Comparison of ENCODE assay signal across 10 cellular contexts in genomic region chr5:7897014-7897600, GRCh38. TPM values are rescaled to one million over a fixed set of nuclear protein-coding genes. Genes with fewer than 3 reads are reported as not detected.
DNase-seq lines count a peak whose midpoint lies in the region; ATAC-seq, FAIRE-seq and TF ChIP-seq lines count a peak whose summit lies in the region.
"Had no signal": no experiment of that assay in that cellular context is flagged by ENCODE, and none has a peak within 500 bp of the region (broad histone marks: within the 10 kb centered on the region; RNA-seq: fewer than 3 reads in every experiment).

No MANE protein-coding gene starts in this region.

- H3K27me3 Mint-ChIP-seq in chondrocyte (ENCODE audit: low read depth), result no peaks in the 10 kb centered on the region
- H3K27me3 Mint-ChIP-seq: activated B cell treated with CpG ODN at 0.5 μM for 24 hours had no signal

- H3K4me1 ChIP-seq in HCT116 (ENCODE audit: control insufficient read depth in 1 of 2, insufficient read depth in 2 of 2, low read length in 2 of 2) (no peaks in the 10 kb centered on the region), Panc1 (ENCODE audit: control insufficient read depth, insufficient read depth, low read length) (no peaks in the 10 kb centered on the region), small intestine (ENCODE audit: control insufficient read depth in 2 of 2, insufficient read depth in 1 of 2, low read depth in 1 of 2, low read length in 1 of 2) (peaks cover 0 to 3% of the 10 kb centered on the region in 2 donors)

- FAIRE-seq in small intestine (lab: Jason Lieb, UNC), result no peak

- peak; percentile 72 for DNase-seq in EL
- DNase-seq in HCT116 (ENCODE audit: low read depth, low spot score), result no peak
- DNase-seq in Panc1 (ENCODE audit: low read depth, low spot score), result no peak
- no peak for DNase-seq in chondrocyte (ENCODE audit: low spot score)
- DNase-seq in small intestine, result peak; percentile 23
- no peak for DNase-seq in effector CD8-positive, alpha-beta T cell (lab: John Stamatoyannopoulos, UW)
- DNase-seq in NCI-H69 (lab: John Stamatoyannopoulos, UW), result no peak
- DNase-seq in hypothalamus (lab: John Stamatoyannopoulos, UW), result no peak
- DNase-seq: activated B cell treated with CpG ODN at 0.5 μM for 24 hours had no signal

- no peak overlapping the region for H3K27ac Mint-ChIP-seq in chondrocyte (ENCODE audit: unreplicated experiment)
- H3K27ac Mint-ChIP-seq: activated B cell treated with CpG ODN at 0.5 μM for 24 hours had no signal

- H3K4me2 ChIP-seq in HCT116 (ENCODE audit: low read length), result no peak overlapping the region

- no peaks in the 10 kb centered on the region for H3K9me2 ChIP-seq in HCT116 (ENCODE audit: insufficient read depth)

- CTCF ChIA-PET in HCT116 (lab: Charles Lee), result interaction anchor here (1.1 kb wide), 1 partner anchor 10 kb away, joined by 4 read pairs; no protein-coding TSS in a partner anchor
- CTCF ChIA-PET in Panc1 (lab: Charles Lee), result no interaction called here

- H3K27ac ChIP-seq in HCT116 (ENCODE audit: low read depth, low read length) (no peak overlapping the region), Panc1 (ENCODE audit: low read length) (no peak overlapping the region), small intestine (ENCODE audit: low read depth in 1 of 2, low read length in 1 of 2) (no peak overlapping the region)
- H3K27ac ChIP-seq: skin epidermis had no signal

- BruUV-seq in HCT116 (replicated peaks; lab: Mats Ljungman, UMichigan), result no TSS peak
- no TSS peak for BruUV-seq in Panc1 (replicated peaks; lab: Mats Ljungman, UMichigan)

- POLR2A ChIA-PET in HCT116 (lab: Charles Lee), result no interaction called here
- POLR2A ChIA-PET in Panc1 (lab: Charles Lee), result no interaction called here

- peaks cover 53% of the 10 kb centered on the region for H3K36me3 Mint-ChIP-seq in chondrocyte (ENCODE audit: low read depth)

- no peak overlapping the region for H3K9ac ChIP-seq in HCT116 (ENCODE audit: low read length)

- RAD21 ChIA-PET in HCT116 (lab: Charles Lee; ENCODE audit: low non-redundant PET in 1 of 2, low total read pairs in 2 of 2, uncharacterized antibody in 2 of 2, unreplicated experiment in 2 of 2), result no interaction called here

- no peaks in the 10 kb centered on the region for H3K9me3 Mint-ChIP-seq in chondrocyte (ENCODE audit: low read depth)
- H3K9me3 Mint-ChIP-seq: activated B cell treated with CpG ODN at 0.5 μM for 24 hours had no signal

- H2AFZ ChIP-seq in HCT116 (ENCODE audit: low read depth, low read length, poor library complexity, severe bottlenecking), result no peak overlapping the region

- in situ Hi-C loops in Panc1 (cut with HindIII; ENCODE audit: low pct_unique_long_range_greater_than_20kb, low sequenced_read_pairs), result no loop called here

- TF ChIP-seq POLR2A in HCT116 (IDR thresholded peaks at IDR 0.05; ENCODE audit: borderline replicate concordance, extremely low read depth, insufficient read depth, insufficient read length), result no peak

- TF ChIP-seq CTCF in HCT116 (IDR thresholded peaks at IDR 0.05 in 2 of 3, conservative IDR thresholded peaks at IDR 0.05 in 1 of 3; ENCODE audit: borderline replicate concordance in 1 of 3, insufficient read depth in 1 of 3, low read depth in 2 of 3, low read length in 2 of 3) (peak in 2 of 3 experiments; percentile 43 to 46; a peak in 4 of 6 replicates), Panc1 (IDR thresholded peaks at IDR 0.05) (peak; percentile 39), chondrocyte (IDR thresholded peaks at IDR 0.05) (peak; percentile 74)

- H3K4me1 Mint-ChIP-seq in chondrocyte (ENCODE audit: low read depth), result no peaks in the 10 kb centered on the region

- intact Hi-C loops in HCT116 (cut with micrococcal nuclease) (no loop called here), Panc1 (cut with micrococcal nuclease; ENCODE audit: unreplicated experiment) (no loop called here)

- H3K4me3 ChIP-seq in HCT116 (replicated peaks in 1 of 2; ENCODE audit: low read depth in 1 of 2, low read length in 2 of 2) (no peak overlapping the region), Panc1 (ENCODE audit: low read depth in 2 of 2, low read length in 2 of 2) (no peak overlapping the region), small intestine (ENCODE audit: low read depth in 1 of 2, low read length in 2 of 2) (no peak overlapping the region)
- H3K4me3 ChIP-seq: skin epidermis had no signal

- no peaks in the 10 kb centered on the region for H3K9me3 ChIP-seq in HCT116 (ENCODE audit: control insufficient read depth in 1 of 2, insufficient read depth in 1 of 2, low read depth in 1 of 2, low read length in 2 of 2)
- H3K9me3 ChIP-seq in Panc1 (ENCODE audit: control insufficient read depth, insufficient read depth, low read depth, low read length), result no peaks in the 10 kb centered on the region
- no peaks in the 10 kb centered on the region for H3K9me3 ChIP-seq in small intestine (ENCODE audit: control insufficient read depth, low read depth)

- no peak overlapping the region for H3K4me3 Mint-ChIP-seq in chondrocyte (ENCODE audit: unreplicated experiment)
- H3K4me3 Mint-ChIP-seq: activated B cell treated with CpG ODN at 0.5 μM for 24 hours had no signal

- peak; percentile 61; the same call in 1 of the 2 replicates for ATAC-seq in HCT116
- ATAC-seq in Panc1, result no peak

- H3K79me2 ChIP-seq in HCT116 (ENCODE audit: insufficient read depth, low read length), result peaks cover 4% of the 10 kb centered on the region; the same call in 1 of the 2 replicates

- H3K27me3 ChIP-seq in HCT116 (ENCODE audit: insufficient read depth, low read length), result no peaks in the 10 kb centered on the region
- H3K27me3 ChIP-seq in Panc1 (ENCODE audit: control insufficient read depth, insufficient read depth, low read length), result no peaks in the 10 kb centered on the region
- H3K27me3 ChIP-seq in small intestine (ENCODE audit: control insufficient read depth in 2 of 2, insufficient read depth in 2 of 2, low read length in 2 of 2), result no peaks in the 10 kb centered on the region

- 77 to 83% (median 78%) methylated on average over 5 of the region's 5 CpGs for WGBS in small intestine, 3 donors

- H3K36me3 ChIP-seq in HCT116 (ENCODE audit: control insufficient read depth in 1 of 2, insufficient read depth in 2 of 2, low read length in 2 of 2), result peaks cover 39 to 57% of the 10 kb centered on the region in 2 experiments
- peaks cover 52% of the 10 kb centered on the region for H3K36me3 ChIP-seq in Panc1 (ENCODE audit: control insufficient read depth, insufficient read depth, low read length)
- H3K36me3 ChIP-seq in small intestine (ENCODE audit: control insufficient read depth in 2 of 2, insufficient read depth in 2 of 2, low read length in 2 of 2), result peaks cover 21 to 26% of the 10 kb centered on the region in 2 donors

- TF ChIP-seq RAD21 in HCT116 (IDR thresholded peaks at IDR 0.05; ENCODE audit: low read depth), result no peak

- no peaks in the 10 kb centered on the region; the same call in 1 of the 2 replicates for H4K20me1 ChIP-seq in HCT116 (ENCODE audit: insufficient read depth)

TF ChIP-seq in HCT116, 20 proteins besides CTCF, POLR2A, EP300 and RAD21 (continues in another document):
- TF ChIP-seq ZNF274 (IDR thresholded peaks at IDR 0.05; ENCODE audit: low read depth, low read length) (no peak), ELF1 (IDR thresholded peaks at IDR 0.05; ENCODE audit: borderline replicate concordance, low read depth) (no peak), TCF7L2 (IDR thresholded peaks at IDR 0.05; ENCODE audit: borderline replicate concordance, extremely low read depth, insufficient read depth, insufficient read length) (no peak), SRF (IDR thresholded peaks at IDR 0.05; ENCODE audit: low read depth) (no peak), REST (IDR thresholded peaks at IDR 0.05; ENCODE audit: low read depth) (no peak), CBX3 (IDR thresholded peaks at IDR 0.05; ENCODE audit: low read depth) (no peak), FOSL1 (IDR thresholded peaks at IDR 0.05; ENCODE audit: low read depth) (no peak)

RNA-seq across cellular contexts. Expression of gene MTRR, which starts 28.2 kb away (rescaled TPM):
- 32.5 TPM for total RNA-seq in HCT116 (2021; ENCODE audit: unreplicated experiment)
- polyA plus RNA-seq in HCT116 (2012), result 20.7 and 26.2 TPM in 2 replicates
- total RNA-seq in Panc1 (2021; ENCODE audit: unreplicated experiment), result 57.8 TPM
- 38.3 TPM for polyA plus RNA-seq in Panc1 (2012; ENCODE audit: insufficient read length)
- 27.4 to 37.2 TPM (median 28.4 TPM) in 3 replicates for total RNA-seq in chondrocyte
- 10 to 100 TPM; 14.1 to 21.8 (median 16.3) TPM for polyA plus RNA-seq in small intestine

RNA-seq across cellular contexts. Expression of gene FASTKD3, which starts 28.3 kb away (rescaled TPM):
- total RNA-seq in HCT116 (2021; ENCODE audit: unreplicated experiment) (12.0 TPM), Panc1 (2021; ENCODE audit: unreplicated experiment) (9.9 TPM), chondrocyte (6.9 to 10.2 TPM (median 9.2 TPM) in 3 replicates)
- polyA plus RNA-seq in HCT116 (2012), result 5.6 and 8.3 TPM in 2 replicates
- polyA plus RNA-seq in Panc1 (2012; ENCODE audit: insufficient read length), result 4.4 TPM
- polyA plus RNA-seq in small intestine, result 10 to 100 TPM; 11.7 to 28.9 (median 16.8) TPM

RNA-seq across cellular contexts. Expression of gene CFAP90, which starts 46.2 kb away (rescaled TPM):
- not detected for total RNA-seq in HCT116 (2021; ENCODE audit: unreplicated experiment)
- polyA plus RNA-seq in HCT116 (2012), result not detected in 2 replicates
- 0.69 TPM for total RNA-seq in Panc1 (2021; ENCODE audit: unreplicated experiment)
- polyA plus RNA-seq in Panc1 (2012; ENCODE audit: insufficient read length), result 1.3 TPM
- 0.27 to 0.36 TPM in 2 of 3 replicates, not detected in the other for total RNA-seq in chondrocyte
- polyA plus RNA-seq in small intestine, result under 1 TPM in 1 of 3 donors, not detected in 2; 0.16 TPM
- total RNA-seq: activated B cell treated with CpG ODN at 0.5 μM for 24 hours had no signal

Comparison
In these comparisons a context has a peak if more than half of its experiments do, and no peak if none do; other contexts are left out.
1. DNase-seq: peak in EL (single experiment) and small intestine (single experiment); none in HCT116 (single experiment), Panc1 (single experiment), chondrocyte (single experiment), effector CD8-positive, alpha-beta T cell (single experiment), NCI-H69 (single experiment) and hypothalamus (0 of 51).
2. Peak in every context shown above with its lines, with median percentiles within 50 percentile points of each other: CTCF ChIP-seq.